8 cellular contexts compared by ENCODE assay signal in genomic region chr10:98467506-98468318, GRCh38. TPM values are rescaled to one million over a fixed set of nuclear protein-coding genes. Genes with fewer than 3 reads are reported as not detected.
A peak's percentile ranks its signal among the peaks of the same experiment; 100 is the strongest.
DNase-seq lines count a peak whose midpoint lies in the region; ATAC-seq and TF ChIP-seq lines count a peak whose summit lies in the region.

No MANE protein-coding gene starts in this region.

- peak overlapping the region; percentile 91 to 98 for H3K4me3 Mint-ChIP-seq in CD14-positive monocyte
- peak overlapping the region; percentile 91 to 97 for H3K4me3 Mint-ChIP-seq in effector memory CD8-positive, alpha-beta T cell

- ATAC-seq in GM19324 (IDR thresholded peaks at IDR 0.05; ENCODE audit: low FRiP score, unreplicated experiment): peak; percentile 86
- peak; percentile 95 for ATAC-seq in HG03432 (IDR thresholded peaks at IDR 0.05; ENCODE audit: unreplicated experiment)
- peak; percentile 96 for ATAC-seq in effector memory CD8-positive, alpha-beta T cell (replicated peaks)

- H3K9me3 Mint-ChIP-seq in CD14-positive monocyte: peaks cover 0 to 1% (median 0%) of the 10 kb centered on the region in 7 donors
- no peaks in the 10 kb centered on the region for H3K9me3 Mint-ChIP-seq in effector memory CD8-positive, alpha-beta T cell

- H3K27ac Mint-ChIP-seq in CD14-positive monocyte: peak overlapping the region in 2 of 7 donors; percentile 38 to 51
- H3K27ac Mint-ChIP-seq in effector memory CD8-positive, alpha-beta T cell: peak overlapping the region; percentile 77 to 91

- TF ChIP-seq CTCF in CD14-positive monocyte (IDR thresholded peaks at IDR 0.05): peak; percentile 86

- H3K4me1 Mint-ChIP-seq in CD14-positive monocyte: peaks cover 11% of the 10 kb centered on the region
- peaks cover 6 to 8% of the 10 kb centered on the region in 2 donors for H3K4me1 Mint-ChIP-seq in effector memory CD8-positive, alpha-beta T cell (ENCODE audit: low read depth in 2 of 2)

- intact Hi-C loops in CD14-positive monocyte (cut with micrococcal nuclease): loop anchor here (2.0 to 5.0 kb wide), 4 partner anchors 195 to 780 kb away; no protein-coding TSS in a partner anchor

- peaks cover 11 to 21% (median 13%) of the 10 kb centered on the region in 3 donors for H3K27me3 Mint-ChIP-seq in CD14-positive monocyte (ENCODE audit: low read depth in 3 of 3)
- H3K27me3 Mint-ChIP-seq in effector memory CD8-positive, alpha-beta T cell: peaks cover 0 to 15% of the 10 kb centered on the region in 2 donors

- DNase-seq in CD14-positive monocyte (ENCODE audit: low spot score) (peak; percentile 66), NCI-H526 treated with DMSO at 0.1 percent for 48 hours (lab: John Stamatoyannopoulos, UW) (peak; percentile 29), lung microvascular endothelial cell (ENCODE audit: low read depth in 2 of 2) (peak; percentile 75 to 76)
- DNase-seq in activated CD4-positive, alpha-beta T cell treated with anti-CD3 and anti-CD28 coated beads, Interleukin-2, amount 50 U/mL, for 48 hours: peak; percentile 55 to 67
- DNase-seq in effector memory CD8-positive, alpha-beta T cell: peak; percentile 57 to 59 (median 58)
- DNase-seq in stimulated activated CD4-positive, alpha-beta T cell treated with anti-CD3 and anti-CD28 coated beads, TNF-alpha, amount 100 ng/mL, for 24 hours (ENCODE audit: low read depth in 3 of 3): peak; percentile 31 to 43 (median 37)

- H3K36me3 Mint-ChIP-seq in CD14-positive monocyte: no peaks in the 10 kb centered on the region
- no peaks in the 10 kb centered on the region for H3K36me3 Mint-ChIP-seq in effector memory CD8-positive, alpha-beta T cell (ENCODE audit: insufficient read depth)

RNA-seq across cellular contexts. Expression of gene HPS1, which starts 21.0 kb away (rescaled TPM):
- 10 to 100 TPM; 73.0 to 85.2 TPM for polyA plus RNA-seq in CD14-positive monocyte
- total RNA-seq in lung microvascular endothelial cell: 17.9 and 18.1 TPM in 2 replicates

RNA-seq across cellular contexts. Expression of gene PYROXD2, which starts 52.7 kb away (rescaled TPM):
- polyA plus RNA-seq in CD14-positive monocyte: under 1 TPM; 0.27 to 1.00 TPM
- total RNA-seq in lung microvascular endothelial cell: 0.99 and 4.6 TPM in 2 replicates

Comparison
In these comparisons a context has a peak if more than half of its experiments do, and no peak if none do; other contexts are left out.
1. Peak in every context shown above with its lines: DNase-seq and ATAC-seq.